Comparison of ENCODE assay signal across 9 cellular contexts in genomic region chr9:92964981-92965758, GRCh38. TPM values are rescaled to one million over a fixed set of nuclear protein-coding genes. Genes with fewer than 3 reads are reported as not detected.
DNase-seq lines count a peak whose midpoint lies in the region; ATAC-seq and TF ChIP-seq lines count a peak whose summit lies in the region.
"Had no signal": no experiment of that assay in that cellular context is flagged by ENCODE, and none has a peak within 500 bp of the region (broad histone marks: within the 10 kb centered on the region; RNA-seq: fewer than 3 reads in every experiment).

No MANE protein-coding gene starts in this region.

- peak overlapping the region; percentile 97 for H3K27ac Mint-ChIP-seq in activated naive CD8-positive, alpha-beta T cell treated with anti-CD3 and anti-CD28 coated beads, Interleukin-2, amount 50 U/mL, for 24 hours

- no peaks in the 10 kb centered on the region for H4K20me1 ChIP-seq in Karpas-422 (ENCODE audit: insufficient read depth, low read depth, low read length)

- no peaks in the 10 kb centered on the region for H3K36me3 ChIP-seq in Karpas-422 (ENCODE audit: insufficient read depth, low read length)
- peaks cover 32% of the 10 kb centered on the region for H3K36me3 ChIP-seq in neutrophil

- ATAC-seq in activated naive CD8-positive, alpha-beta T cell treated with anti-CD3 and anti-CD28 coated beads, Interleukin-2, amount 50 U/mL, for 24 hours, result no peak
- no peak for ATAC-seq in GM21529 (IDR thresholded peaks at IDR 0.05; ENCODE audit: unreplicated experiment)
- no peak for ATAC-seq in GM19467 (IDR thresholded peaks at IDR 0.05; ENCODE audit: unreplicated experiment)

- 0 out of 2 replicates have a peak overlapping the region, but pooled peaks have one; percentile 34 for H2AFZ ChIP-seq in Karpas-422 (ENCODE audit: low read length)

- peaks cover 75% of the 10 kb centered on the region for H3K4me1 Mint-ChIP-seq in activated naive CD8-positive, alpha-beta T cell treated with anti-CD3 and anti-CD28 coated beads, Interleukin-2, amount 50 U/mL, for 24 hours

- H3K9me3 Mint-ChIP-seq in activated naive CD8-positive, alpha-beta T cell treated with anti-CD3 and anti-CD28 coated beads, Interleukin-2, amount 50 U/mL, for 24 hours, result peaks cover 10% of the 10 kb centered on the region

- H3K27me3 ChIP-seq in Karpas-422 (ENCODE audit: low read length), result no peaks in the 10 kb centered on the region
- H3K27me3 ChIP-seq in neutrophil, result no peaks in the 10 kb centered on the region

- peak overlapping the region; percentile 80 for H3K9ac ChIP-seq in Karpas-422 (ENCODE audit: low read length)

- H3K9me2 ChIP-seq in Karpas-422 (replicated peaks; ENCODE audit: insufficient read depth, low read length), result no peaks in the 10 kb centered on the region

- H3K79me2 ChIP-seq in Karpas-422 (ENCODE audit: low read length), result peaks cover 51% of the 10 kb centered on the region

- H3K9me3 ChIP-seq in Karpas-422 (ENCODE audit: low read length) (no peaks in the 10 kb centered on the region), neutrophil (no peaks in the 10 kb centered on the region)

- DNase-seq in Karpas-422, result peak; percentile 59
- peak; percentile 41 for DNase-seq in activated naive CD8-positive, alpha-beta T cell treated with anti-CD3 and anti-CD28 coated beads, Interleukin-2, amount 50 U/mL, for 24 hours
- DNase-seq in NCI-H2029 treated with DMSO at 0.1 percent for 48 hours (lab: John Stamatoyannopoulos, UW), result no peak
- DNase-seq in GM03348 (ENCODE audit: low spot score), result no peak

- H3K4me3 Mint-ChIP-seq in activated naive CD8-positive, alpha-beta T cell treated with anti-CD3 and anti-CD28 coated beads, Interleukin-2, amount 50 U/mL, for 24 hours, result peak overlapping the region; percentile 93

- no peaks in the 10 kb centered on the region for H3K27me3 Mint-ChIP-seq in activated naive CD8-positive, alpha-beta T cell treated with anti-CD3 and anti-CD28 coated beads, Interleukin-2, amount 50 U/mL, for 24 hours

- H3K4me3 ChIP-seq in GM12875 (ENCODE audit: low read depth, low read length) (peak overlapping the region; percentile 77), Karpas-422 (ENCODE audit: low read length) (peak overlapping the region; percentile 83), neutrophil (ENCODE audit: low read depth in 1 of 2, low read length in 1 of 2) (peak overlapping the region; percentile 89 to 99)

- peak overlapping the region; percentile 75 for H3K4me2 ChIP-seq in Karpas-422 (ENCODE audit: low read depth, low read length, poor library complexity, severe bottlenecking)

- H3K4me1 ChIP-seq in Karpas-422 (ENCODE audit: low read length) (peaks cover 24% of the 10 kb centered on the region), neutrophil (ENCODE audit: control insufficient read depth in 1 of 2, insufficient read depth in 1 of 2, low read depth in 1 of 2, low read length in 1 of 2) (peaks cover 80 to 92% of the 10 kb centered on the region in 2 experiments)

- H3K27ac ChIP-seq in Karpas-422 (ENCODE audit: low read length) (peak overlapping the region; percentile 73), neutrophil (peak overlapping the region; percentile 99)

- H3K36me3 Mint-ChIP-seq in activated naive CD8-positive, alpha-beta T cell treated with anti-CD3 and anti-CD28 coated beads, Interleukin-2, amount 50 U/mL, for 24 hours (ENCODE audit: low read depth), result peaks cover 24% of the 10 kb centered on the region

- TF ChIP-seq CTCF in GM12875 (IDR thresholded peaks at IDR 0.05; ENCODE audit: borderline replicate concordance, insufficient read depth, low read depth, low read length) (no peak), neutrophil (IDR thresholded peaks at IDR 0.05) (no peak)

RNA-seq across cellular contexts. Expression of gene FGD3, which starts 17.8 kb away (rescaled TPM):
- total RNA-seq in Karpas-422 (2014; rRNA removed; shearing (Covaris generic); ENCODE audit: low replicate concordance), result 9.0 and 24.5 TPM in 2 replicates
- total RNA-seq: fibroblast of lung had no signal

Comparison
In these comparisons a context has a peak if more than half of its experiments do, and no peak if none do; other contexts are left out.
1. DNase-seq: peak in Karpas-422 (single experiment) and activated naive CD8-positive, alpha-beta T cell treated with anti-CD3 and anti-CD28 coated beads, Interleukin-2, amount 50 U/mL, for 24 hours (single experiment); none in NCI-H2029 treated with DMSO at 0.1 percent for 48 hours (single experiment) and GM03348 (single experiment).
2. Peak in every context shown above with its lines, with median percentiles within 50 percentile points of each other: H3K4me3 ChIP-seq.